ENCODE assay signal across 10 cellular contexts in the genomic region with DNA sequence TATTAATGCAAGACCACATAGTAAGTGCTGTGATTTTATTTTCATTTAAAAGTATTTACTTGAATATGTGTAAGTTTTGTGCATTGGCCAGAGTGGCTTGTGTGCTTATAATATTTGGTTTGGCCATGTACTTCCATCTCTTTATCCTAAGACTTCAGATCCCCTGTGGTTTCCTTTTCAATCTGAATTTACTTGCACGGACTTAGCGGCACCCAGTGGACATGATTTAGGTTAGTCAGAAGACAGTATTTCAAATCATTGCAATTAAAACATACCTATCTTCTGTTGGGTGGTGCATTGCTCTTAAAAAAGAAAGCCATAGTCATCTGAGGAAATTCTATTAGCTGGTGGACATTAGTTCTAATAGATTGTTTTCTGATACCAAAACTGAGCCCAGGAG. TPM values are rescaled to one million over a fixed set of nuclear protein-coding genes. Genes with fewer than 3 reads are reported as not detected.
DNase-seq lines count a peak whose midpoint lies in the region; ATAC-seq and TF ChIP-seq lines count a peak whose summit lies in the region.
"Had no signal": no experiment of that assay in that cellular context is flagged by ENCODE, and none has a peak within 500 bp of the region (broad histone marks: within the 10 kb centered on the region; RNA-seq: fewer than 3 reads in every experiment).

No MANE protein-coding gene starts in this region.

- no peak for ATAC-seq in GM18858 (IDR thresholded peaks at IDR 0.05; ENCODE audit: unreplicated experiment)

- TF ChIP-seq CTCF in AG10803 (conservative IDR thresholded peaks at IDR 0.05; ENCODE audit: low read length) (no peak; the same call in 1 of the 2 replicates), HEK293 (tag by site-specific recombination; IDR thresholded peaks at IDR 0.05) (no peak)

- CTCF ChIA-PET in HEK293 (lab: Yijun Ruan, JAX): no interaction called here

- DNase-seq in AG10803 (ENCODE audit: low read depth) (peak; percentile 5), SK-N-DZ (ENCODE audit: low spot score) (peak; percentile 25), iris pigment epithelial cell (ENCODE audit: low read depth) (peak; percentile 30), SIG-M5 treated with dmso at 0.1 percent for 504 hours (lab: John Stamatoyannopoulos, UW; ENCODE audit: unreplicated experiment) (no peak), NCI-H774 (lab: John Stamatoyannopoulos, UW) (no peak), NCI-H226 (no peak)
- DNase-seq: CD4-positive, alpha-beta T cell had no signal

- no peaks in the 10 kb centered on the region for H3K9me3 ChIP-seq in HEK293 (ENCODE audit: control insufficient read depth, insufficient read depth, low read depth, low read length)
- H3K9me3 ChIP-seq: right atrium auricular region had no signal

- no peaks in the 10 kb centered on the region for H3K4me1 ChIP-seq in HEK293 (ENCODE audit: control insufficient read depth, insufficient read depth, low read length)
- H3K4me1 ChIP-seq: right atrium auricular region had no signal

- H3K36me3 ChIP-seq in HEK293 (ENCODE audit: control insufficient read depth in 2 of 2, insufficient read depth in 1 of 2, low read length in 2 of 2): no peaks in the 10 kb centered on the region
- H3K36me3 ChIP-seq: right atrium auricular region had no signal

- no peak overlapping the region for H3K4me3 ChIP-seq in AG10803 (ENCODE audit: low read length)
- H3K4me3 ChIP-seq in HEK293 (ENCODE audit: low read depth, low read length): no peak overlapping the region
- H3K4me3 ChIP-seq: right atrium auricular region had no signal

- POLR2A ChIA-PET in HEK293 (lab: Yijun Ruan, JAX): no interaction called here

- no peak overlapping the region for H3K27ac ChIP-seq in HEK293 (ENCODE audit: extremely low read depth, low read depth, low read length)
- H3K27ac ChIP-seq: right atrium auricular region had no signal

TF ChIP-seq in HEK293, 187 proteins besides CTCF, POLR2A, EP300 and RAD21:
- TF ChIP-seq TRIM28 (IDR thresholded peaks at IDR 0.05; ENCODE audit: borderline replicate concordance, low read length) (no peak), ZNF654 (tag by site-specific recombination; IDR thresholded peaks at IDR 0.05; ENCODE audit: low read depth) (peak; percentile 27; the same call in 1 of the 2 replicates)

RNA-seq across cellular contexts. Expression of gene PIWIL4, which starts 30.7 kb away (rescaled TPM):
- polyA plus RNA-seq in SK-N-DZ (2014; cell fraction: cytosol; rRNA removed): 0.14 and 0.41 TPM in 2 replicates
- 0.07 and 0.35 TPM in 2 replicates for polyA plus RNA-seq in SK-N-DZ (2014; cell fraction: nucleus; rRNA removed)

RNA-seq across cellular contexts. Expression of gene FUT4, which starts 54.2 kb away (rescaled TPM):
- 1.3 TPM in 2 replicates for polyA plus RNA-seq in SK-N-DZ (2014; cell fraction: cytosol; rRNA removed)
- polyA plus RNA-seq in SK-N-DZ (2014; cell fraction: nucleus; rRNA removed): 0.76 and 1.5 TPM in 2 replicates

Comparison
In these comparisons a context has a peak if more than half of its experiments do, and no peak if none do; other contexts are left out.
1. DNase-seq: peak in AG10803 (single experiment), SK-N-DZ (single experiment) and iris pigment epithelial cell (single experiment); none in SIG-M5 treated with dmso at 0.1 percent for 504 hours (single experiment), NCI-H774 (single experiment) and NCI-H226 (single experiment).